In the genomic region with DNA sequence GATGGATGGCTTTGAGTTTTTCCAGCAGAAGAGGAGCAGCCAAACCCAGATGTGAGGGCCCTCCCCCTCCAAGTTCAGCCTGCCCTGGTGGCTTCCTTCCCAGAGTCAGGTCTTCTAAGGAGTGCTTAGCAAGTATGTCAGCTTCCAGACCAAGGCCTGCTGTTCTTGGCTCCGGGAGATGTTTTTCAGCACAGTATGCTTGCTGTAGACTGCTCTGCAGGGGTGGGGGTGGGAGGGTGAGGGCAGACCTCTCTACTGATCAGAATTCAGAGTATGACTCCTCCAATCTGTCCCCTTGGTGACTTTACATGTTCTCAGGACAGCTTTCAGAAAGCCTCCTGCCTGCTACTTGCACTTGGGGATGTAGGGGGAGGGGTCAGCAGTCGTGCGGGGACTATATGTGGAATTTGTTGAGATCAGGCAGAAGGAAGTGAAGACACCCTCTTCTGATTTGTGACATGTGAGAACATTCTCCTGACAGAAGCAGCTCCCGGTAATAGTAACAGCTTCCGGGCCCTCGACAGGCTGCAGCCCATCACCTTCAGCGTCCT, we compare ENCODE assay signal across 12 cellular contexts.
A peak's percentile ranks its signal among the peaks of the same experiment; 100 is the strongest.
DNase-seq lines count a peak whose midpoint lies in the region; TF ChIP-seq lines count a peak whose summit lies in the region.
"Had no signal": no experiment of that assay in that cellular context is flagged by ENCODE, and none has a peak within 500 bp of the region (broad histone marks: within the 10 kb centered on the region; RNA-seq: fewer than 3 reads in every experiment).

No MANE protein-coding gene starts in this region.

- no peak overlapping the region for H3K23ac ChIP-seq in mesenchymal stem cell (ENCODE audit: low read length in 2 of 2)

- H3K4me2 ChIP-seq in GM23248 (ENCODE audit: unreplicated experiment) (no peak overlapping the region), mesenchymal stem cell (ENCODE audit: low read length, poor library complexity, severe bottlenecking) (no peak overlapping the region), MM.1S (ENCODE audit: low read depth, low read length) (no peak overlapping the region)

- no peak overlapping the region for H2AK5ac ChIP-seq in mesenchymal stem cell (ENCODE audit: low read length, severe bottlenecking)

- H3K4me3 ChIP-seq in GM23248 (no peak overlapping the region), mesenchymal stem cell (ENCODE audit: insufficient read depth in 1 of 2, low read depth in 1 of 2, low read length in 2 of 2) (no peak overlapping the region), MM.1S (ENCODE audit: low read length) (no peak overlapping the region)
- H3K4me3 ChIP-seq: SJSA1 had no signal

- H3K27ac Mint-ChIP-seq in endothelial cell (ENCODE audit: unreplicated experiment), result peak overlapping the region; percentile 85

- H2BK15ac ChIP-seq in mesenchymal stem cell (ENCODE audit: low read depth, poor library complexity, severe bottlenecking), result no peak overlapping the region

- no peaks in the 10 kb centered on the region for H3K27me3 Mint-ChIP-seq in endothelial cell (ENCODE audit: unreplicated experiment)

- no peak overlapping the region for H3K14ac ChIP-seq in mesenchymal stem cell (ENCODE audit: low read length in 2 of 2)

- H2BK5ac ChIP-seq in mesenchymal stem cell (ENCODE audit: low read depth, low read length, poor library complexity, severe bottlenecking), result no peak overlapping the region

- peak; percentile 57 for DNase-seq in GM23248
- DNase-seq in endothelial cell (ENCODE audit: low spot score), result no peak
- peak; percentile 22 for DNase-seq in mesenchymal stem cell
- peak; percentile 78 for DNase-seq in stromal cell of bone marrow (ENCODE audit: low read depth)
- DNase-seq in UCSD-AML1 (lab: John Stamatoyannopoulos, UW; ENCODE audit: unreplicated experiment), result no peak
- DNase-seq in NCI-H1048 (lab: John Stamatoyannopoulos, UW), result no peak
- DNase-seq in NCI-H82 treated with DMSO at 0.1 percent for 48 hours (lab: John Stamatoyannopoulos, UW; ENCODE audit: unreplicated experiment), result no peak
- DNase-seq in MM.1S, result no peak
- DNase-seq: activated CD8-positive, alpha-beta memory T cell treated with anti-CD3 and anti-CD28 coated beads, Interleukin-2, amount 50 U/mL, for 48 hours; NCI-H1092 had no signal

- in situ Hi-C loops in GM23248 (cut with MboI), result no loop called here

- no peak overlapping the region for H4K91ac ChIP-seq in mesenchymal stem cell (ENCODE audit: low read length)

- H4K20me1 ChIP-seq in GM23248 (ENCODE audit: insufficient read depth), result no peaks in the 10 kb centered on the region
- H4K20me1 ChIP-seq in MM.1S (ENCODE audit: insufficient read depth, low read length), result no peaks in the 10 kb centered on the region

- TF ChIP-seq CTCF in endothelial cell (IDR thresholded peaks at IDR 0.05; ENCODE audit: unreplicated experiment), result no peak
- TF ChIP-seq CTCF in MM.1S (IDR thresholded peaks at IDR 0.05; ENCODE audit: low read length), result no peak

- H3K4me1 Mint-ChIP-seq in endothelial cell (ENCODE audit: unreplicated experiment), result peaks cover 34% of the 10 kb centered on the region

- peaks cover 16% of the 10 kb centered on the region for H3K36me3 Mint-ChIP-seq in endothelial cell (ENCODE audit: low read depth, unreplicated experiment)

- H3K9ac ChIP-seq in GM23248, result no peak overlapping the region
- no peak overlapping the region for H3K9ac ChIP-seq in mesenchymal stem cell (ENCODE audit: low read length)
- H3K9ac ChIP-seq in MM.1S (ENCODE audit: low read length), result no peak overlapping the region

- peak overlapping the region; percentile 41; the same call in 1 of the 2 replicates for H2AFZ ChIP-seq in GM23248
- no peak overlapping the region for H2AFZ ChIP-seq in mesenchymal stem cell (ENCODE audit: low read depth, low read length)
- H2AFZ ChIP-seq in MM.1S (ENCODE audit: low read length), result no peak overlapping the region

- H3K9me3 Mint-ChIP-seq in endothelial cell (ENCODE audit: unreplicated experiment), result peaks cover 7% of the 10 kb centered on the region

- H3K4me3 Mint-ChIP-seq in endothelial cell (ENCODE audit: unreplicated experiment), result no peak overlapping the region

- H3F3A ChIP-seq in GM23248 (ENCODE audit: insufficient read depth) (no peaks in the 10 kb centered on the region), MM.1S (ENCODE audit: insufficient read depth, low read length) (no peaks in the 10 kb centered on the region)

- H2BK12ac ChIP-seq in mesenchymal stem cell (ENCODE audit: low read length in 2 of 2), result no peak overlapping the region

- no peaks in the 10 kb centered on the region for H3K9me3 ChIP-seq in GM23248 (ENCODE audit: low read depth)
- no peaks in the 10 kb centered on the region for H3K9me3 ChIP-seq in mesenchymal stem cell (ENCODE audit: control insufficient read depth, low read length)
- no peaks in the 10 kb centered on the region for H3K9me3 ChIP-seq in MM.1S (replicated peaks; ENCODE audit: insufficient read depth, low read length)
- H3K9me3 ChIP-seq: SJSA1 had no signal

- H3K79me1 ChIP-seq in mesenchymal stem cell (replicated peaks; ENCODE audit: low read length, poor library complexity, severe bottlenecking), result no peaks in the 10 kb centered on the region

- H3K18ac ChIP-seq in mesenchymal stem cell (ENCODE audit: low read depth in 1 of 2, low read length in 2 of 2), result peak overlapping the region in 1 of 2 experiments; percentile 73

- H3K36me3 ChIP-seq in GM23248 (ENCODE audit: low read depth) (no peaks in the 10 kb centered on the region), mesenchymal stem cell (ENCODE audit: control insufficient read depth in 1 of 2, insufficient read depth in 2 of 2, low read depth in 1 of 2, low read length in 2 of 2) (no peaks in the 10 kb centered on the region), MM.1S (replicated peaks; ENCODE audit: insufficient read depth, low read length) (no peaks in the 10 kb centered on the region)
- H3K36me3 ChIP-seq: SJSA1 had no signal

- peak overlapping the region; percentile 33 for H4K8ac ChIP-seq in mesenchymal stem cell (ENCODE audit: low read length)

- H3K4me1 ChIP-seq in GM23248 (ENCODE audit: insufficient read depth), result peaks cover 10% of the 10 kb centered on the region
- peaks cover 2% of the 10 kb centered on the region for H3K4me1 ChIP-seq in mesenchymal stem cell (ENCODE audit: control insufficient read depth, insufficient read depth, low read depth, low read length)
- no peaks in the 10 kb centered on the region for H3K4me1 ChIP-seq in MM.1S (ENCODE audit: low read length)

- no peak overlapping the region for H2BK120ac ChIP-seq in mesenchymal stem cell (ENCODE audit: low read depth, low read length)

- H3K27ac ChIP-seq in GM23248 (no peak overlapping the region), mesenchymal stem cell (ENCODE audit: low read length, poor library complexity, severe bottlenecking) (no peak overlapping the region), MM.1S (ENCODE audit: low read length) (no peak overlapping the region)
- H3K27ac ChIP-seq: epithelial cell of prostate, SJSA1 had no signal

- H3K9me2 ChIP-seq in GM23248 (ENCODE audit: insufficient read depth) (no peaks in the 10 kb centered on the region), MM.1S (replicated peaks; ENCODE audit: insufficient read depth, low read length) (no peaks in the 10 kb centered on the region)

- peak overlapping the region in 1 of 2 experiments; percentile 10 for H3K4ac ChIP-seq in mesenchymal stem cell (ENCODE audit: low read depth in 1 of 2, low read length in 2 of 2)

- H3K79me2 ChIP-seq in GM23248 (ENCODE audit: insufficient read depth), result no peaks in the 10 kb centered on the region
- H3K79me2 ChIP-seq in MM.1S (ENCODE audit: low read length), result no peaks in the 10 kb centered on the region

- 26 to 28% methylated on average over 7 of the region's 7 CpGs for WGBS in GM23248 (ENCODE audit: low coverage in 1 of 2, low lambda C conversion rate in 2 of 2, missing lambda C conversion rate in 2 of 2), 2 experiments
- 7% methylated on average over 6 of the region's 7 CpGs for WGBS in mesenchymal stem cell

- H3K27me3 ChIP-seq in GM23248 (replicated peaks; ENCODE audit: insufficient read depth) (no peaks in the 10 kb centered on the region; the same call in 1 of the 2 replicates), mesenchymal stem cell (ENCODE audit: control insufficient read depth in 1 of 2, insufficient read depth in 1 of 2, low read length in 2 of 2) (peaks cover 2 to 23% of the 10 kb centered on the region in 2 experiments), MM.1S (replicated peaks; ENCODE audit: insufficient read depth, low read length) (no peaks in the 10 kb centered on the region)
- H3K27me3 ChIP-seq: SJSA1 had no signal

Comparison
In these comparisons a context has a peak if more than half of its experiments do, and no peak if none do; other contexts are left out.
1. DNase-seq: peak in GM23248 (single experiment), mesenchymal stem cell (single experiment) and stromal cell of bone marrow (single experiment); none in endothelial cell (single experiment), UCSD-AML1 (single experiment), NCI-H1048 (single experiment), NCI-H82 treated with DMSO at 0.1 percent for 48 hours (single experiment) and MM.1S (single experiment).